Comparison of ENCODE assay signal across 23 cellular contexts in genomic region chr9:17588395-17588794, GRCh38. TPM values are rescaled to one million over a fixed set of nuclear protein-coding genes. Genes with fewer than 3 reads are reported as not detected.
"Had no signal": no experiment of that assay in that cellular context is flagged by ENCODE, and none has a peak within 500 bp of the region (broad histone marks: within the 10 kb centered on the region; RNA-seq: fewer than 3 reads in every experiment).

No MANE protein-coding gene starts in this region.

- H3K36me3 Mint-ChIP-seq: naive B cell; stimulated activated effector memory CD8-positive, alpha-beta T cell treated with anti-CD3 and anti-CD28 coated beads, Interleukin-12 subunit alpha, Interleukin-12 subunit beta, amount 100 ng/mL, for 72 hours had no signal

- H3K9me3 Mint-ChIP-seq: nephron had no signal

- ATAC-seq: left colon; left ventricle myocardium superior; psoas muscle; right lobe of liver; stimulated activated effector memory CD8-positive, alpha-beta T cell treated with anti-CD3 and anti-CD28 coated beads, Interleukin-12 subunit alpha, Interleukin-12 subunit beta, amount 100 ng/mL, for 72 hours had no signal

- DNase-seq: effector CD4-positive, alpha-beta T cell; esophagus squamous epithelium; foreskin fibroblast; head of caudate nucleus; left colon; left ventricle myocardium superior; mesenchymal stem cell; naive B cell; occipital lobe; psoas muscle; retina; right lobe of liver; stimulated activated CD4-positive, alpha-beta T cell treated with anti-CD3 and anti-CD28 coated beads, Interleukin-4, amount 100 ng/mL, for 1 hour; stimulated activated CD8-positive, alpha-beta memory T cell treated with anti-CD3 and anti-CD28 coated beads, Interleukin-4, amount 100 ng/mL, for 48 hours; tibial artery; upper lobe of left lung; uterus had no signal

- H3K27me3 Mint-ChIP-seq: stimulated activated naive CD8-positive, alpha-beta T cell treated with anti-CD3 and anti-CD28 coated beads, Interleukin-15, Interleukin-2, amounts not matched to agents 100 ng/mL and 50 ng/mL, for 24 hours had no signal

- H3K4me3 Mint-ChIP-seq: naive B cell; nephron; stimulated activated effector memory CD8-positive, alpha-beta T cell treated with anti-CD3 and anti-CD28 coated beads, Interleukin-12 subunit alpha, Interleukin-12 subunit beta, amount 100 ng/mL, for 72 hours; stimulated activated naive CD8-positive, alpha-beta T cell treated with anti-CD3 and anti-CD28 coated beads, Interleukin-15, Interleukin-2, amounts not matched to agents 100 ng/mL and 50 ng/mL, for 24 hours had no signal

- H3K27ac Mint-ChIP-seq: naive B cell; nephron; stimulated activated effector memory CD8-positive, alpha-beta T cell treated with anti-CD3 and anti-CD28 coated beads, Interleukin-12 subunit alpha, Interleukin-12 subunit beta, amount 100 ng/mL, for 72 hours; stimulated activated naive CD8-positive, alpha-beta T cell treated with anti-CD3 and anti-CD28 coated beads, Interleukin-15, Interleukin-2, amounts not matched to agents 100 ng/mL and 50 ng/mL, for 24 hours had no signal

- H3K4me1 Mint-ChIP-seq: naive B cell; nephron; stimulated activated effector memory CD8-positive, alpha-beta T cell treated with anti-CD3 and anti-CD28 coated beads, Interleukin-12 subunit alpha, Interleukin-12 subunit beta, amount 100 ng/mL, for 72 hours had no signal

- H3K4me3 ChIP-seq: coronary artery, esophagus squamous epithelium, hepatocyte, lung, psoas muscle, right lobe of liver, tibial artery, upper lobe of left lung, uterus had no signal

RNA-seq across cellular contexts. Expression of gene SH3GL2, which starts 9.5 kb away (rescaled TPM):
- total RNA-seq: psoas muscle had no signal
